In the genomic region with DNA sequence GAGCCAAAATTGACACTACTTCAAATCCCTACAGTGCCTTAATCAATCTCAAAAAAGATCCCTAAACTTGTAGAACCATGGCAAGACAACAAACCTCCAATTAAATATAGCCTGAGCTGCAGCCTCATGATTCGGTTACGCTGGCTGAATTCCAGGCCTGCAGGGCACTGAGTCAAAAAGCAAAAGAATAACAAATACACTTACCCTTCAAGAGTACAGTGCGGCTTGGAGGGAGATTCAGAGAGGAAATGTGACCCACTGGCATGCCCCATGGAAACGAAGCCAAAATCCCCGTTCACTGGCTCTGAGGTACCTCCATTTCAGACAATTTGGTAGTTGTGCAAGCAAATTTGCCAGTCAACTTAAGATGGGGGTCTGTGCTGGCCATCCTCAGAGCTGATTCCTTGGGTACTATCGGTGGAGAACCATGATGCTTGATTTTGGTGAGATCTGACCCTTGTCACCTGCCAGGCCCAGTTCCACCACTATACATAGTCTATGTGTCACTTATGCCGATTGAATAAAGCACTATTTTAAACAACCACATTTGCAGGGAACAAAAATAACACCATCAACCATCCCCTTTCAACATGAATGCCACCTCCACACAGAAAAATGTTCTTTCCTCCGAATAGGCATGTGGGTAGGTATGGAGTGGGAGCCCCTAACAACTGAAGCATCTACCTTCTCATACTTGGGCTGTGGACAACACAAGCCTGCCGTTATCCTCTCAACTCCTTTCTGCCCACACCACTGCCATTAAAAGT, we compare ENCODE assay signal across 11 cellular contexts. TPM values are rescaled to one million over a fixed set of nuclear protein-coding genes. Genes with fewer than 3 reads are reported as not detected.
DNase-seq lines count a peak whose midpoint lies in the region; TF ChIP-seq lines count a peak whose summit lies in the region.
"Had no signal": no experiment of that assay in that cellular context is flagged by ENCODE, and none has a peak within 500 bp of the region (broad histone marks: within the 10 kb centered on the region; RNA-seq: fewer than 3 reads in every experiment).

No MANE protein-coding gene starts in this region.

- H3K27me3 ChIP-seq in left ventricle myocardium inferior (ENCODE audit: low read depth) (no peaks in the 10 kb centered on the region), prostate gland (replicated peaks; ENCODE audit: insufficient read depth) (no peaks in the 10 kb centered on the region)
- H3K27me3 ChIP-seq: right lobe of liver had no signal

- POLR2A ChIA-PET in activated CD4-positive, alpha-beta memory T cell treated with anti-CD3 and anti-CD28 coated beads for 36 hours (lab: Charles Lee) = no interaction called here

- DNase-seq in NCI-H1105 treated with DMSO at 0.1 percent for 48 hours (lab: John Stamatoyannopoulos, UW) (peak; percentile 56), NCI-H1105 (lab: John Stamatoyannopoulos, UW) (no peak), amniotic stem cell (lab: John Stamatoyannopoulos, UW) (peak; percentile 57), left ventricle myocardium inferior (peak; percentile 57), ureter (ENCODE audit: low spot score) (peak; percentile 67), NCI-H2107 treated with DMSO at 0.1 percent for 48 hours (lab: John Stamatoyannopoulos, UW; ENCODE audit: unreplicated experiment) (no peak), prostate gland (ENCODE audit: low spot score) (no peak)
- no peak for DNase-seq in activated CD4-positive, alpha-beta memory T cell treated with anti-CD3 and anti-CD28 coated beads for 36 hours
- DNase-seq: 8988T; right lobe of liver; stimulated activated naive CD4-positive, alpha-beta T cell treated with Interleukin-2 at 50 U/mL for 16 hours had no signal

- TF ChIP-seq POLR2A in prostate gland (IDR thresholded peaks at IDR 0.05) = no peak

- H3K36me3 Mint-ChIP-seq in activated CD4-positive, alpha-beta memory T cell treated with anti-CD3 and anti-CD28 coated beads for 36 hours = no peaks in the 10 kb centered on the region

- H3K27me3 Mint-ChIP-seq in activated CD4-positive, alpha-beta memory T cell treated with anti-CD3 and anti-CD28 coated beads for 36 hours = no peaks in the 10 kb centered on the region

- H3K4me1 ChIP-seq in left ventricle myocardium inferior (peaks cover 35% of the 10 kb centered on the region), prostate gland (replicated peaks) (no peaks in the 10 kb centered on the region)
- H3K4me1 ChIP-seq: right lobe of liver had no signal

- H3K4me3 ChIP-seq in left ventricle myocardium inferior = peak overlapping the region; percentile 6
- H3K4me3 ChIP-seq in prostate gland = no peak overlapping the region
- H3K4me3 ChIP-seq: right lobe of liver had no signal

- H3K27ac Mint-ChIP-seq in activated CD4-positive, alpha-beta memory T cell treated with anti-CD3 and anti-CD28 coated beads for 36 hours = no peak overlapping the region

- CTCF ChIA-PET in activated CD4-positive, alpha-beta memory T cell treated with anti-CD3 and anti-CD28 coated beads for 36 hours (lab: Charles Lee) = no interaction called here

- H3K36me3 ChIP-seq in left ventricle myocardium inferior (no peaks in the 10 kb centered on the region), prostate gland (no peaks in the 10 kb centered on the region)
- H3K36me3 ChIP-seq: right lobe of liver had no signal

- no peaks in the 10 kb centered on the region for H3K4me1 Mint-ChIP-seq in activated CD4-positive, alpha-beta memory T cell treated with anti-CD3 and anti-CD28 coated beads for 36 hours (ENCODE audit: low read depth)

- H3K9me3 Mint-ChIP-seq in activated CD4-positive, alpha-beta memory T cell treated with anti-CD3 and anti-CD28 coated beads for 36 hours = no peaks in the 10 kb centered on the region

- no peak for TF ChIP-seq CTCF in left ventricle myocardium inferior (IDR thresholded peaks at IDR 0.05; ENCODE audit: borderline replicate concordance)
- TF ChIP-seq CTCF in prostate gland (IDR thresholded peaks at IDR 0.05) = no peak

- intact Hi-C loops in left ventricle myocardium inferior (cut with micrococcal nuclease) = no loop called here
- intact Hi-C loops in prostate gland (cut with DNase I) = loop anchor here (10.0 kb wide), 1 partner anchor 209 kb away; no protein-coding TSS in a partner anchor
- intact Hi-C loops in activated CD4-positive, alpha-beta memory T cell treated with anti-CD3 and anti-CD28 coated beads for 36 hours (cut with micrococcal nuclease) = no loop called here

- H3K9me3 ChIP-seq in left ventricle myocardium inferior (replicated peaks) (no peaks in the 10 kb centered on the region), prostate gland (no peaks in the 10 kb centered on the region)
- H3K9me3 ChIP-seq: right lobe of liver had no signal

- H3K4me3 Mint-ChIP-seq in activated CD4-positive, alpha-beta memory T cell treated with anti-CD3 and anti-CD28 coated beads for 36 hours = no peak overlapping the region

- H3K27ac ChIP-seq in left ventricle myocardium inferior (replicated peaks) (peak overlapping the region; percentile 75), prostate gland (no peak overlapping the region)
- H3K27ac ChIP-seq: right lobe of liver had no signal

- WGBS in prostate gland = 50% methylated on average over 9 of the region's 9 CpGs

RNA-seq across cellular contexts. Expression of a gene that starts 2.1 kb away (rescaled TPM):
- total RNA-seq in left ventricle myocardium inferior (1.2 TPM), ureter (not detected), prostate gland (under 1 TPM; 0.32 to 0.62 TPM)
- total RNA-seq in activated CD4-positive, alpha-beta memory T cell treated with anti-CD3 and anti-CD28 coated beads for 36 hours = not detected

Comparison
In these comparisons a context has a peak if more than half of its experiments do, and no peak if none do; other contexts are left out.
1. DNase-seq: peak in NCI-H1105 treated with DMSO at 0.1 percent for 48 hours (single experiment), amniotic stem cell (single experiment), left ventricle myocardium inferior (single experiment) and ureter (single experiment); none in NCI-H1105 (single experiment), NCI-H2107 treated with DMSO at 0.1 percent for 48 hours (single experiment), prostate gland (single experiment) and activated CD4-positive, alpha-beta memory T cell treated with anti-CD3 and anti-CD28 coated beads for 36 hours (single experiment).